Comparison of ENCODE assay signal across 12 cellular contexts in the genomic region with DNA sequence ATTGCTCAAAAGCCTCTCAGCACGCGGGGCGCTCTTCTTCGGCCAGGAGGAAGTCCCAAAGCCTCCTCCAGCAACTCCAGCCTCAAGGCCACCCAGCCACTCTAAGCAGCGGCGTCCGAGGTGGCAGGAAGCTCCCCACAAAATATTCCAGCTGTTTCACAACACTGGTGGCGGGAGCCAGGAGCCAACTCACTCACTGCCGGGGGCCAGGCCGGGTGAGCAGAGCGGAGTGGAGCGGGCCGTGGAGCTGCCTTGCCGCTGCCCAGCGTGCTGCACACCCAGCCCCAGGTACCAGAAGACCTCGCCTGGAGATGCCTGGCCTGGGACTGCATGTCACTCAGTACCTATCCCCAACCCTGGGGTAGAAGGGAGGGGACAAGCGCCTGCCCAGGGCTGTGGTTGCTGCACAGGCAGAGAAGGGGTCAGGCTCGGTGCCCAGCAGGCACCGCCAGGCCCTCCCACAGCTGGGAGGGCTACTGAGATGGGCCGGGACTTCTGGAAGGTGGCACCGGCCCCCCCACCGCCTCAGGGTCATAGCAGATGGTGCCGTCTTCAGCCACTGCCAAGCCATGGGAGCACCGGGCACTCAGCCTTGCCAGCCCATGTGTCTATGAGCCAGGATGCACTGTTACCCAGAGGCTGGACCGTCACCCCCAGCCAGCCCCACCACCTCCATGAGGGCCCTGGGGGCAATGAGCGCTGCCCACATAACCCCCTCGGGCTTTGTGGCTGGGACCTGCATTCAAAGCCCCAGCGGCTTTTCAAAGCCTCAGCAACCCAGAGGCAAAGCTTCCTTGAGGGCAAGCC. TPM values are rescaled to one million over a fixed set of nuclear protein-coding genes. Genes with fewer than 3 reads are reported as not detected.
A peak's percentile ranks its signal among the peaks of the same experiment; 100 is the strongest.
DNase-seq lines count a peak whose midpoint lies in the region; ATAC-seq, FAIRE-seq and TF ChIP-seq lines count a peak whose summit lies in the region.
"Had no signal": no experiment of that assay in that cellular context is flagged by ENCODE, and none has a peak within 500 bp of the region (broad histone marks: within the 10 kb centered on the region; RNA-seq: fewer than 3 reads in every experiment).

No MANE protein-coding gene starts in this region.

- peak overlapping the region; percentile 55 for H3K4me2 ChIP-seq in BLaER1
- H3K4me2 ChIP-seq in K562 (ENCODE audit: insufficient read depth, low read length) = no peak overlapping the region

- TF ChIP-seq POLR2A in K562 (conservative IDR thresholded peaks at IDR 0.05) (no peak), gastrocnemius medialis (IDR thresholded peaks at IDR 0.05) (no peak)

- no peaks in the 10 kb centered on the region for H3K27me3 Mint-ChIP-seq in activated CD8-positive, alpha-beta T cell treated with anti-CD3 and anti-CD28 coated beads for 36 hours
- H3K27me3 Mint-ChIP-seq: activated CD4-positive, alpha-beta T cell treated with anti-CD3 and anti-CD28 coated beads for 36 hours; memory B cell had no signal

- no peak overlapping the region for H3K9ac ChIP-seq in BLaER1
- H3K9ac ChIP-seq in K562 (ENCODE audit: insufficient read depth in 1 of 2, low read depth in 2 of 2, low read length in 2 of 2) = no peak overlapping the region; a peak in 1 of 4 replicates

- H2AFZ ChIP-seq in K562 (ENCODE audit: low read depth, low read length) = no peak overlapping the region

- no peak for FAIRE-seq in K562 (lab: Jason Lieb, UNC)

- in situ Hi-C loops in K562 (cut with MboI) = no loop called here
- in situ Hi-C loops in gastrocnemius medialis (cut with MboI; ENCODE audit: low sequenced_read_pairs in 4 of 4) = loop anchor here in 2 of 4 donors (5.0 to 10.0 kb wide), 2 partner anchors 54 to 77 kb away; a partner anchor contains a TSS

- H3K27ac Mint-ChIP-seq in activated CD8-positive, alpha-beta T cell treated with anti-CD3 and anti-CD28 coated beads for 36 hours = no peak overlapping the region
- H3K27ac Mint-ChIP-seq: activated CD4-positive, alpha-beta T cell treated with anti-CD3 and anti-CD28 coated beads for 36 hours; memory B cell had no signal

- TF ChIP-seq CTCF in K562 (IDR thresholded peaks at IDR 0.05 in 2 of 3, conservative IDR thresholded peaks at IDR 0.05 in 1 of 3; ENCODE audit: insufficient read depth in 2 of 3, low read depth in 1 of 3, low read length in 3 of 3) (no peak), gastrocnemius medialis (IDR thresholded peaks at IDR 0.05 in 4 of 5, conservative IDR thresholded peaks at IDR 0.05 in 1 of 5) (no peak)
- TF ChIP-seq CTCF in activated CD8-positive, alpha-beta T cell treated with anti-CD3 and anti-CD28 coated beads for 36 hours (IDR thresholded peaks at IDR 0.05) = no peak

- H4K20me1 ChIP-seq in BLaER1 = peaks cover 85% of the 10 kb centered on the region
- no peaks in the 10 kb centered on the region; the same call in none of the 2 replicates for H4K20me1 ChIP-seq in K562 (replicated peaks; ENCODE audit: control insufficient read depth, insufficient read depth, low read length)

- no peaks in the 10 kb centered on the region for H3K9me1 ChIP-seq in K562 (ENCODE audit: control insufficient read depth, insufficient read depth, low read length)

- H3K4me3 Mint-ChIP-seq in activated CD8-positive, alpha-beta T cell treated with anti-CD3 and anti-CD28 coated beads for 36 hours = no peak overlapping the region
- H3K4me3 Mint-ChIP-seq: activated CD4-positive, alpha-beta T cell treated with anti-CD3 and anti-CD28 coated beads for 36 hours; memory B cell had no signal

- no peak for TF ChIP-seq EP300 in K562 (IDR thresholded peaks at IDR 0.05; ENCODE audit: low read length)

- 92% methylated on average over 18 of the region's 28 CpGs for WGBS in K562 (ENCODE audit: insufficient coverage, low coverage, missing lambda C conversion rate)

- H3K79me2 ChIP-seq in K562 (ENCODE audit: control insufficient read depth, insufficient read depth, low read length) = peaks cover 6% of the 10 kb centered on the region

- BruUV-seq in K562 (replicated peaks; lab: Mats Ljungman, UMichigan) = no TSS peak

- ATAC-seq in K562 (no peak), left cardiac atrium (peak; percentile 3 to 49), gastrocnemius medialis (peak in 1 of 2 donors; percentile 36), HG03354 (IDR thresholded peaks at IDR 0.05; ENCODE audit: poor library complexity, severe bottlenecking, unreplicated experiment) (no peak)
- no peak for ATAC-seq in activated CD8-positive, alpha-beta T cell treated with anti-CD3 and anti-CD28 coated beads for 36 hours
- ATAC-seq: activated CD4-positive, alpha-beta T cell treated with anti-CD3 and anti-CD28 coated beads for 36 hours had no signal

- no peak for DNase-seq in K562 (ENCODE audit: extremely low read depth in 1 of 4, low spot score in 3 of 4)
- DNase-seq in left cardiac atrium = peak; percentile 70
- DNase-seq in gastrocnemius medialis = peak in 1 of 2 donors; percentile 71
- no peak for DNase-seq in COLO668 (lab: John Stamatoyannopoulos, UW; ENCODE audit: unreplicated experiment)
- DNase-seq in foreskin melanocyte = no peak
- DNase-seq in activated CD8-positive, alpha-beta T cell treated with anti-CD3 and anti-CD28 coated beads for 36 hours = no peak
- DNase-seq: activated CD4-positive, alpha-beta T cell treated with anti-CD3 and anti-CD28 coated beads for 36 hours; BE2C; NCI-H524 treated with DMSO at 0.1 percent for 48 hours had no signal

- H3K4me1 ChIP-seq in BLaER1 = peaks cover 78% of the 10 kb centered on the region
- H3K4me1 ChIP-seq in K562 (replicated peaks in 1 of 2; ENCODE audit: control insufficient read depth in 2 of 2, insufficient read depth in 2 of 2, low read length in 2 of 2) = peaks cover 15 to 74% of the 10 kb centered on the region in 2 experiments
- H3K4me1 ChIP-seq in gastrocnemius medialis = peaks cover 55 to 60% of the 10 kb centered on the region in 2 donors

- intact Hi-C loops in K562 (cut with micrococcal nuclease) = no loop called here
- intact Hi-C loops in left cardiac atrium (cut with DNase I) = loop anchor here (5.0 to 10.0 kb wide), 2 partner anchors 54 to 57 kb away; a partner anchor contains a TSS
- intact Hi-C loops in gastrocnemius medialis (cut with DNase I; ENCODE audit: low total_unique reads) = loop anchor here (10.0 kb wide), 1 partner anchor 166 kb away; no protein-coding TSS in a partner anchor
- intact Hi-C loops in activated CD8-positive, alpha-beta T cell treated with anti-CD3 and anti-CD28 coated beads for 36 hours (cut with micrococcal nuclease) = no loop called here

- H3K27me3 ChIP-seq in BLaER1 (no peaks in the 10 kb centered on the region), K562 (ENCODE audit: control insufficient read depth in 2 of 2, insufficient read depth in 2 of 2, low read length in 2 of 2) (no peaks in the 10 kb centered on the region), gastrocnemius medialis (no peaks in the 10 kb centered on the region)
- H3K27me3 ChIP-seq: BE2C had no signal

- H3K36me3 ChIP-seq in BLaER1 (peaks cover 88% of the 10 kb centered on the region), K562 (ENCODE audit: control insufficient read depth, insufficient read depth, low read length) (peaks cover 67% of the 10 kb centered on the region; the same call in 1 of the 3 replicates), gastrocnemius medialis (peaks cover 0 to 22% of the 10 kb centered on the region in 2 donors)

- no peak for TF ChIP-seq RAD21 in K562 (CRISPR knock-in tag; conservative IDR thresholded peaks at IDR 0.05 in 1 of 2, IDR thresholded peaks at IDR 0.05 in 1 of 2)

- CTCF ChIA-PET in K562 (lab: Yijun Ruan, JAX; ENCODE audit: low intra/inter-chr PET ratio) = no interaction called here
- CTCF ChIA-PET in activated CD8-positive, alpha-beta T cell treated with anti-CD3 and anti-CD28 coated beads for 36 hours (lab: Charles Lee) = no interaction called here

- H3K36me3 Mint-ChIP-seq in activated CD8-positive, alpha-beta T cell treated with anti-CD3 and anti-CD28 coated beads for 36 hours (ENCODE audit: low read depth) = peaks cover 3% of the 10 kb centered on the region

- H3K9me3 Mint-ChIP-seq in activated CD8-positive, alpha-beta T cell treated with anti-CD3 and anti-CD28 coated beads for 36 hours = no peaks in the 10 kb centered on the region
- H3K9me3 Mint-ChIP-seq: memory B cell had no signal

- no peaks in the 10 kb centered on the region for H3K9me3 ChIP-seq in BLaER1
- H3K9me3 ChIP-seq in K562 (replicated peaks; ENCODE audit: control insufficient read depth, insufficient read depth, low read depth, low read length) = no peaks in the 10 kb centered on the region
- no peaks in the 10 kb centered on the region for H3K9me3 ChIP-seq in gastrocnemius medialis
- H3K9me3 ChIP-seq: BE2C had no signal

- H3K4me3 ChIP-seq in BLaER1 (no peak overlapping the region), K562 (no peak overlapping the region), gastrocnemius medialis (no peak overlapping the region)

- H3K4me1 Mint-ChIP-seq in activated CD8-positive, alpha-beta T cell treated with anti-CD3 and anti-CD28 coated beads for 36 hours (ENCODE audit: low read depth) = peaks cover 3% of the 10 kb centered on the region
- H3K4me1 Mint-ChIP-seq: activated CD4-positive, alpha-beta T cell treated with anti-CD3 and anti-CD28 coated beads for 36 hours had no signal

- H3K27ac ChIP-seq in BLaER1 (no peak overlapping the region), K562 (ENCODE audit: extremely low read depth, low read depth, low read length) (no peak overlapping the region), gastrocnemius medialis (peak overlapping the region; percentile 34 to 54 (median 50))

- POLR2A ChIA-PET in K562 (lab: Yijun Ruan, JAX) = interaction anchor here (0.9 kb wide), 1 partner anchor 11 kb away, joined by 3 read pairs; no protein-coding TSS in a partner anchor
- POLR2A ChIA-PET in activated CD8-positive, alpha-beta T cell treated with anti-CD3 and anti-CD28 coated beads for 36 hours (lab: Charles Lee) = interaction anchor here (1.0 kb wide), 1 partner anchor 10 kb away, joined by 3 read pairs; no protein-coding TSS in a partner anchor

RNA-seq across cellular contexts. Expression of a gene that starts 59.2 kb away (rescaled TPM):
- 19.8 and 49.9 TPM in 2 replicates for total RNA-seq in K562 (2011; cell fraction: chromatin; rRNA removed; ENCODE audit: low replicate concordance)
- 31.4 and 31.6 TPM in 2 replicates for total RNA-seq in K562 (2011; cell fraction: nucleolus; rRNA removed)
- total RNA-seq in K562 (2011; cell fraction: nucleoplasm; rRNA removed) = 16.6 and 20.8 TPM in 2 replicates
- total RNA-seq in K562 (2014; rRNA removed) (15.4 and 20.0 TPM in 2 replicates), K562 (2014; rRNA removed; fragmentation: Illumina TruSeq; extraction: Trizol) (4.2 and 5.0 TPM in 2 replicates), K562 (2015; rRNA removed; fragmentation: Illumina TruSeq; extraction: Trizol) (16.1 and 16.7 TPM in 2 replicates), K562 (2021) (63.5 and 67.6 TPM in 2 replicates), left cardiac atrium (10 to 100 TPM; 40.1 to 51.4 TPM), gastrocnemius medialis (10 to 100 TPM; 13.9 to 37.7 (median 24.4) TPM)
- polyA plus RNA-seq in K562 (2011; rRNA removed) (9.4 and 16.8 TPM in 2 replicates), K562 (2014; fragmentation: Illumina TruSeq; extraction: Trizol) (20.0 and 33.6 TPM in 2 replicates), K562 (2014; fragmentation: Nextera tagmentation; extraction: Ambion mirVana) (under 1 TPM; 0.23 to 0.35 TPM), K562 (2014; rRNA removed) (25.1 and 31.8 TPM in 2 replicates)
- 12.6 and 29.0 TPM in 2 replicates for polyA plus RNA-seq in K562 (2011; cell fraction: cytosol; rRNA removed)
- 37.6 and 84.7 TPM in 2 replicates for polyA plus RNA-seq in K562 (2011; cell fraction: nucleus; rRNA removed)
- 36.7 and 56.3 TPM in 2 replicates for polyA plus RNA-seq in K562 (2012)
- polyA minus RNA-seq in K562 (2011; rRNA and poly(A)+ RNA removed) = 4.5 and 7.6 TPM in 2 replicates
- polyA minus RNA-seq in K562 (2011; cell fraction: cytosol; rRNA and poly(A)+ RNA removed) = 38.5 and 38.8 TPM in 2 replicates
- 9.6 and 11.2 TPM in 2 replicates for polyA minus RNA-seq in K562 (2011; cell fraction: nucleus; rRNA and poly(A)+ RNA removed)
- 10 to 100 TPM; 41.4 to 44.6 TPM for total RNA-seq in activated CD8-positive, alpha-beta T cell treated with anti-CD3 and anti-CD28 coated beads for 36 hours

Comparison
In these comparisons a context has a peak if more than half of its experiments do, and no peak if none do; other contexts are left out.
1. H3K27ac ChIP-seq: peak in gastrocnemius medialis (4 of 4); none in BLaER1 (single experiment) and K562 (single experiment).
2. ATAC-seq: peak in left cardiac atrium (2 of 2); none in K562 (single experiment), HG03354 (single experiment) and activated CD8-positive, alpha-beta T cell treated with anti-CD3 and anti-CD28 coated beads for 36 hours (single experiment).
3. intact Hi-C loops: an anchor here in left cardiac atrium (5.0 to 10.0 kb wide) and gastrocnemius medialis (10.0 kb wide); none called in K562 and activated CD8-positive, alpha-beta T cell treated with anti-CD3 and anti-CD28 coated beads for 36 hours.